ENCODE assay signal across 16 cellular contexts in genomic region chr10:131570716-131571307, GRCh38.
DNase-seq lines count a peak whose midpoint lies in the region; ATAC-seq and TF ChIP-seq lines count a peak whose summit lies in the region.
"Had no signal": no experiment of that assay in that cellular context is flagged by ENCODE, and none has a peak within 500 bp of the region (broad histone marks: within the 10 kb centered on the region; RNA-seq: fewer than 3 reads in every experiment).

No MANE protein-coding gene starts in this region.

- intact Hi-C loops in Right ventricle myocardium superior (cut with DNase I) (no loop called here), posterior vena cava (cut with DNase I) (no loop called here), CD14-positive monocyte (cut with micrococcal nuclease) (no loop called here)

- H3K4me1 Mint-ChIP-seq in CD14-positive monocyte, result no peaks in the 10 kb centered on the region

- ATAC-seq in Right ventricle myocardium superior (ENCODE audit: poor library complexity), result no peak
- ATAC-seq: CD8-positive, alpha-beta T cell had no signal

- H3K27ac Mint-ChIP-seq in CD14-positive monocyte, result no peak overlapping the region
- H3K27ac Mint-ChIP-seq: CD8-positive, alpha-beta T cell had no signal

- no peak overlapping the region for H3K27ac ChIP-seq in right atrium auricular region
- H3K27ac ChIP-seq: C4-2B, GM23248 had no signal

- TF ChIP-seq CTCF in right atrium auricular region (IDR thresholded peaks at IDR 0.05), result no peak
- TF ChIP-seq CTCF in CD14-positive monocyte (IDR thresholded peaks at IDR 0.05), result no peak

- H3K27me3 Mint-ChIP-seq in CD14-positive monocyte (ENCODE audit: low read depth in 3 of 3), result peaks cover 0 to 9% (median 2%) of the 10 kb centered on the region in 3 donors

- no peak overlapping the region for H3K4me3 ChIP-seq in right atrium auricular region
- H3K4me3 ChIP-seq: GM23248 had no signal

- H3K9me3 ChIP-seq in right atrium auricular region, result peaks cover 0 to 2% of the 10 kb centered on the region in 2 donors
- H3K9me3 ChIP-seq: BE2C had no signal

- H3K27me3 ChIP-seq in right atrium auricular region, result no peaks in the 10 kb centered on the region
- H3K27me3 ChIP-seq: BE2C had no signal

- peaks cover 0 to 13% (median 3%) of the 10 kb centered on the region in 7 donors for H3K9me3 Mint-ChIP-seq in CD14-positive monocyte

- H3K4me3 Mint-ChIP-seq in CD14-positive monocyte, result no peak overlapping the region
- H3K4me3 Mint-ChIP-seq: CD8-positive, alpha-beta T cell had no signal

- no peaks in the 10 kb centered on the region for H3K4me1 ChIP-seq in right atrium auricular region
- H3K4me1 ChIP-seq: BE2C had no signal

- DNase-seq in right atrium auricular region (ENCODE audit: low spot score) (peak; percentile 50), Right ventricle myocardium superior (no peak), islet precursor cell (peak; percentile 38), posterior vena cava (ENCODE audit: low spot score) (peak; percentile 36), HCEC 1CT (no peak), NCI-H146 (lab: John Stamatoyannopoulos, UW) (no peak), CD14-positive monocyte (ENCODE audit: low spot score) (no peak)
- DNase-seq: BE2C, COR-L47, DND-41, GDM1, GM23248, H7, IMR-90 had no signal

- no peaks in the 10 kb centered on the region for H3K36me3 ChIP-seq in right atrium auricular region
- H3K36me3 ChIP-seq: BE2C had no signal

- no peaks in the 10 kb centered on the region for H3K36me3 Mint-ChIP-seq in CD14-positive monocyte
- H3K36me3 Mint-ChIP-seq: CD8-positive, alpha-beta T cell had no signal

Comparison
In these comparisons a context has a peak if more than half of its experiments do, and no peak if none do; other contexts are left out.
1. DNase-seq: peak in right atrium auricular region (single experiment), islet precursor cell (single experiment) and posterior vena cava (single experiment); none in Right ventricle myocardium superior (single experiment), HCEC 1CT (single experiment), NCI-H146 (single experiment) and CD14-positive monocyte (single experiment).